In the genomic region with DNA sequence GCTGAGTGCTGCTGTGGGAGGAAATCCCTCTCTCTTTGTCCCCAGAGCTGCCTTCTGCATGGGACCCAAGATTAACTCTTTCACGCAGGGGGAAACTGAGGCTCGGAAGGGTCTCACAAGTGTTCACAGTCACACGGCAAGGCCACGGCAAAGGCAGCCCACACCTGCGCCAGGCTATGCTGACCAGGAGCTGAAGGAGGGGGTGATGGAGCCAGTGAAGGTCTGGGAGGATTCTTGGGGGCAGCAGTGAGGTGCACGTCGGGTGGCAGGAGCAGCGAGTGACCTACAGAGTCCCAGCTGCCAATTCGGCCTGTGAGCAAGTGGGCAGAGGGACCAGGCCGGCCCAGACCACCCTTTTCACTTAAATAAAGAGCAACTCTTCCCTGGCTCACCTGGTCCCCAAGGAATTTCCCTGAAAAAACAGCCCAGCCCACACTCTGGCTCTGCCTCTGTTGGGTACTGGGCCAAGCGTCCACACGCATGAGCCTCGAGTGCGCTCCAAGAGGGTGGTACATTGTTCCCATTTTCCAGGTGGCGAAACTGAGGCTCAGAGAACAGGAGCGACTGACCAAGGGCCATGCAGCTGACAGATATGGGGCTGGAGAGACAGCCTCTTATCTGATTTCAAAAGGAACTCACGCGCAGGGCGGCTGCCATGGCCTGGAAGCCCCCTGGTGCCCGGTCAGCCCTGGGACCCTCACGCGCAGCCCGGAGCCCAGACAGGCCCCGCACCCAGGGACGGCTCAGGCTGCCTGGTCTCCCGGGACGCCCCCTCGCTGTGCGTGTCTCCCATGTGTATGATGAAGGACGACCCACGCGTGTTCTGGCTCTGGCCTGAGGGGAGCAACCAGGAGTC, we compare ENCODE assay signal across 1 cellular context.
TF ChIP-seq lines count a peak whose summit lies in the region.

No MANE protein-coding gene starts in this region.

TF ChIP-seq in IMR-90, 13 proteins besides CTCF, POLR2A, EP300 and RAD21:
- no peak for TF ChIP-seq MXI1 (IDR thresholded peaks at IDR 0.05; ENCODE audit: borderline replicate concordance, low read depth, low read length)
- no peak for TF ChIP-seq MAFK (IDR thresholded peaks at IDR 0.05; ENCODE audit: low read depth, low read length)
- no peak for TF ChIP-seq FOS (IDR thresholded peaks at IDR 0.05; ENCODE audit: low read depth, low read length)
- TF ChIP-seq, protein P1, sequence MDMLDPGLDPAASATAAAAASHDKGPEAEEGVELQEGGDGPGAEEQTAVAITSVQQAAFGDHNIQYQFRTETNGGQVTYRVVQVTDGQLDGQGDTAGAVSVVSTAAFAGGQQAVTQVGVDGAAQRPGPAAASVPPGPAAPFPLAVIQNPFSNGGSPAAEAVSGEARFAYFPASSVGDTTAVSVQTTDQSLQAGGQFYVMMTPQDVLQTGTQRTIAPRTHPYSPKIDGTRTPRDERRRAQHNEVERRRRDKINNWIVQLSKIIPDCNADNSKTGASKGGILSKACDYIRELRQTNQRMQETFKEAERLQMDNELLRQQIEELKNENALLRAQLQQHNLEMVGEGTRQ (IDR thresholded peaks at IDR 0.05; ENCODE audit: low read depth, low read length), result no peak
- no peak for TF ChIP-seq BHLHE40 (IDR thresholded peaks at IDR 0.05; ENCODE audit: low read depth, low read length)
- TF ChIP-seq RCOR1 (IDR thresholded peaks at IDR 0.05; ENCODE audit: insufficient replicate concordance, low read length), result no peak
- TF ChIP-seq CEBPB (IDR thresholded peaks at IDR 0.05; ENCODE audit: low read depth, low read length), result no peak
- TF ChIP-seq MAZ (IDR thresholded peaks at IDR 0.05; ENCODE audit: borderline replicate concordance, low read depth, low read length), result no peak
- no peak for TF ChIP-seq RFX5 (IDR thresholded peaks at IDR 0.05; ENCODE audit: low read depth, low read length)
- TF ChIP-seq NFE2L2 (IDR thresholded peaks at IDR 0.05; ENCODE audit: low read depth, low read length), result no peak
